8 cellular contexts compared by ENCODE assay signal in genomic region chr1:202958544-202959275, GRCh38. TPM values are rescaled to one million over a fixed set of nuclear protein-coding genes. Genes with fewer than 3 reads are reported as not detected.
A peak's percentile ranks its signal among the peaks of the same experiment; 100 is the strongest.
DNase-seq lines count a peak whose midpoint lies in the region; ATAC-seq and TF ChIP-seq lines count a peak whose summit lies in the region.

No MANE protein-coding gene starts in this region.

- POLR2A ChIA-PET in BJ (lab: Charles Lee) (no interaction called here), HEK293 (lab: Yijun Ruan, JAX) (interaction anchor here (0.6 to 1.4 kb wide), 4 partner anchors 32 to 98 kb away, joined by 3 to 8 read pairs (median 5); partner anchors contain the start of genes KLHL12, RABIF and TMEM183A)

- peak overlapping the region; percentile 25; the same call in 1 of the 2 replicates for H3K27ac ChIP-seq in HEK293 (ENCODE audit: extremely low read depth, low read depth, low read length)
- H3K27ac ChIP-seq in heart right ventricle = peak overlapping the region; percentile 26 to 97 (median 92)

- WGBS in heart right ventricle, 2 donors = 1 to 2% methylated on average over 10 of the region's 10 CpGs

- H3K9me3 ChIP-seq in HEK293 (ENCODE audit: control insufficient read depth, insufficient read depth, low read depth, low read length) (no peaks in the 10 kb centered on the region), heart right ventricle (no peaks in the 10 kb centered on the region)

- intact Hi-C loops in heart right ventricle (cut with DNase I) = loop anchor here in 1 of 10 donors (10.0 kb wide), 1 partner anchor 46 kb away; the partner anchor contains the start of gene TMEM183A

- peak in 5 of 8 donors; percentile 1 to 9 (median 3) for ATAC-seq in heart right ventricle
- ATAC-seq in HG02571 (IDR thresholded peaks at IDR 0.05; ENCODE audit: unreplicated experiment) = no peak

- CTCF ChIA-PET in BJ (lab: Yijun Ruan, JAX) (interaction anchor here (1.2 kb wide), 1 partner anchor 9 kb away, joined by 8 read pairs; no protein-coding TSS in a partner anchor), HEK293 (lab: Yijun Ruan, JAX) (interaction anchor here (1.0 to 1.7 kb wide), 2 partner anchors 9 to 34 kb away, joined by 4 to 8 read pairs; no protein-coding TSS in a partner anchor)

- H3K4me1 ChIP-seq in HEK293 (ENCODE audit: control insufficient read depth, insufficient read depth, low read length) = peaks cover 9% of the 10 kb centered on the region
- peaks cover 4 to 73% (median 47%) of the 10 kb centered on the region in 9 donors for H3K4me1 ChIP-seq in heart right ventricle

- H3K4me3 ChIP-seq in BJ (ENCODE audit: low read depth, low read length) (peak overlapping the region; percentile 71), HEK293 (ENCODE audit: low read depth, low read length) (peak overlapping the region; percentile 50), heart right ventricle (peak overlapping the region; percentile 72 to 98 (median 89)), skeletal muscle cell (ENCODE audit: low read depth, low read length) (peak overlapping the region; percentile 90)

- DNase-seq in BJ (ENCODE audit: low read depth) (no peak), heart right ventricle (no peak), skeletal muscle cell (ENCODE audit: low read depth) (no peak), mesenteric fat pad (ENCODE audit: low spot score) (no peak), MV-4-11 (lab: John Stamatoyannopoulos, UW) (no peak)
- DNase-seq in activated CD4-positive, alpha-beta T cell treated with anti-CD3 and anti-CD28 coated beads, Interleukin-2, amount 50 U/mL, for 1 hour = peak; percentile 9

- TF ChIP-seq CTCF in BJ (IDR thresholded peaks at IDR 0.05; ENCODE audit: insufficient read depth, low read depth, low read length) (no peak), HEK293 (tag by site-specific recombination; IDR thresholded peaks at IDR 0.05) (no peak), heart right ventricle (IDR thresholded peaks at IDR 0.05) (no peak)

- peaks cover 5% of the 10 kb centered on the region for H3K36me3 ChIP-seq in BJ (ENCODE audit: control insufficient read depth, insufficient read depth, low read length)
- peaks cover 0 to 50% of the 10 kb centered on the region in 2 experiments; a peak in 1 of 3 replicates for H3K36me3 ChIP-seq in HEK293 (ENCODE audit: control insufficient read depth in 2 of 2, insufficient read depth in 1 of 2, low read length in 2 of 2)
- H3K36me3 ChIP-seq in heart right ventricle = peaks cover 0 to 43% (median 19%) of the 10 kb centered on the region in 9 donors

- H3K27me3 ChIP-seq in BJ (ENCODE audit: control insufficient read depth, insufficient read depth, low read length) = no peaks in the 10 kb centered on the region
- no peaks in the 10 kb centered on the region for H3K27me3 ChIP-seq in heart right ventricle

TF ChIP-seq in HEK293, 187 proteins besides CTCF, POLR2A, EP300 and RAD21 (continues in another document):
- TF ChIP-seq ZNF449 (tag by site-specific recombination; IDR thresholded peaks at IDR 0.05) (no peak), ZBTB21 (tag by site-specific recombination; IDR thresholded peaks at IDR 0.05) (no peak), ZNF366 (tag by site-specific recombination; conservative IDR thresholded peaks at IDR 0.05) (peak; percentile 75), ZSCAN23 (tag by site-specific recombination; IDR thresholded peaks at IDR 0.05) (no peak), ZNF292 (tag by site-specific recombination; IDR thresholded peaks at IDR 0.05; ENCODE audit: borderline replicate concordance, low read depth) (no peak), SALL2 (tag by site-specific recombination; IDR thresholded peaks at IDR 0.05; ENCODE audit: borderline replicate concordance) (no peak), ZNF600 (tag by site-specific recombination; IDR thresholded peaks at IDR 0.05) (peak; percentile 56; the same call in 1 of the 2 replicates), KLF17 (tag by site-specific recombination; IDR thresholded peaks at IDR 0.05) (0 out of 2 replicates have a peak, but pooled peaks have one; percentile 23), KLF16 (tag by site-specific recombination; IDR thresholded peaks at IDR 0.05) (no peak), GLIS2 (tag by site-specific recombination; IDR thresholded peaks at IDR 0.05) (no peak), ZBTB44 (tag by site-specific recombination; IDR thresholded peaks at IDR 0.05) (no peak), ZNF362 (tag by site-specific recombination; IDR thresholded peaks at IDR 0.05) (no peak), ZBTB49 (tag by site-specific recombination; IDR thresholded peaks at IDR 0.05; ENCODE audit: low read depth) (no peak)

RNA-seq across cellular contexts. Expression of gene ADIPOR1, which starts 0.6 kb away (rescaled TPM):
- polyA plus RNA-seq in BJ (2011; rRNA removed) (190 and 199 TPM in 2 replicates), heart right ventricle (100 to 1,000 TPM in 1 of 2 donors, 10 to 100 TPM in 1; 56.3 to 116 TPM)
- polyA minus RNA-seq in BJ (2011; rRNA and poly(A)+ RNA removed) = 106 and 193 TPM in 2 replicates
- total RNA-seq in heart right ventricle (100 to 1,000 TPM in 3 of 10 donors, 10 to 100 TPM in 7; 79.7 to 117 (median 95.0) TPM), mesenteric fat pad (76.2 TPM)

RNA-seq across cellular contexts. Expression of gene CYB5R1, which starts 8.3 kb away (rescaled TPM):
- polyA plus RNA-seq in BJ (2011; rRNA removed) (62.0 and 72.0 TPM in 2 replicates), heart right ventricle (100 to 1,000 TPM; 119 to 263 TPM)
- polyA minus RNA-seq in BJ (2011; rRNA and poly(A)+ RNA removed) = 21.1 and 31.4 TPM in 2 replicates
- total RNA-seq in heart right ventricle (100 to 1,000 TPM in 9 of 10 donors, 10 to 100 TPM in 1; 93.2 to 333 (median 223) TPM), mesenteric fat pad (59.8 TPM)

RNA-seq across cellular contexts. Expression of gene KLHL12, which starts 31.7 kb away (rescaled TPM):
- 22.7 and 35.0 TPM in 2 replicates for polyA plus RNA-seq in BJ (2011; rRNA removed)
- 14.8 and 23.8 TPM in 2 replicates for polyA minus RNA-seq in BJ (2011; rRNA and poly(A)+ RNA removed)
- 10 to 100 TPM; 15.1 to 31.5 (median 22.7) TPM for total RNA-seq in heart right ventricle
- polyA plus RNA-seq in heart right ventricle = 10 to 100 TPM in 1 of 2 donors, 1 to 10 TPM in 1; 9.8 to 10.6 TPM
- total RNA-seq in mesenteric fat pad = 20.7 TPM

RNA-seq across cellular contexts. Expression of gene TMEM183A, which starts 48.5 kb away (rescaled TPM):
- 103 and 111 TPM in 2 replicates for polyA plus RNA-seq in BJ (2011; rRNA removed)
- polyA minus RNA-seq in BJ (2011; rRNA and poly(A)+ RNA removed) = 55.7 and 94.5 TPM in 2 replicates
- total RNA-seq in heart right ventricle = 10 to 100 TPM; 18.2 to 34.2 (median 21.1) TPM
- polyA plus RNA-seq in heart right ventricle = 10 to 100 TPM; 11.5 to 38.1 TPM
- 48.7 TPM for total RNA-seq in mesenteric fat pad
